ENCODE assay signal across 8 cellular contexts in the genomic region with DNA sequence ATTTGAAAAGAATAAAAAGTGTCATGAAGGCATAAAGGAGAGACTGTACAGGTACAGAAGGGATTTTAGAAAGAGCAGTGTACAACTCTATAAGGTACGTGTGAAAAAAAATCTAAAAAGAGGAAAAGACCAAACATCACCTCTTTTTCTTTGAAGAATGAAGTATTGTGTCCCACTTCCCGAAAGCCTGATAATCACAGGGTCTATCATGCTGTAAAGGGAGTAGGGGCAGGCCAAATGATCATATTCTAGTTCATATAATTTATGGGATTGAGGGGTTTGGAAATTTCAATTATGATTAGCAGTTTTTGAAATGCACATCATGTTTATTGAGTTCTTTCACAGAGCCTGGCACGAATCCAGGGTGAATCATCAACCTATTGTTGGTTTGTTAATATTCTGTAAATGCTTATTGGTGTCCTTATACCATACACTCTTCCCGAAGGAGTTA. TPM values are rescaled to one million over a fixed set of nuclear protein-coding genes. Genes with fewer than 3 reads are reported as not detected.
A peak's percentile ranks its signal among the peaks of the same experiment; 100 is the strongest.
DNase-seq lines count a peak whose midpoint lies in the region; ATAC-seq, FAIRE-seq and TF ChIP-seq lines count a peak whose summit lies in the region.

No MANE protein-coding gene starts in this region.

- H3K27me3 Mint-ChIP-seq in GM23338 (ENCODE audit: insufficient read depth, low read depth, poor library complexity) = peaks cover 4% of the 10 kb centered on the region

- H3K36me3 Mint-ChIP-seq in GM23338 (ENCODE audit: low read depth) = no peaks in the 10 kb centered on the region; the same call in 2 of the 3 replicates

- TF ChIP-seq CTCF in AG09319 (IDR thresholded peaks at IDR 0.05; ENCODE audit: low read depth, low read length) (no peak), GM23338 (conservative IDR thresholded peaks at IDR 0.05; ENCODE audit: low read depth in 2 of 2) (no peak), mucosa of descending colon (IDR thresholded peaks at IDR 0.05) (no peak)

- ATAC-seq in GM23338 (no peak), mucosa of descending colon (no peak), HG03095 (IDR thresholded peaks at IDR 0.05; ENCODE audit: unreplicated experiment) (no peak), GM18873 (IDR thresholded peaks at IDR 0.05; ENCODE audit: low FRiP score, unreplicated experiment) (no peak)

- FAIRE-seq in RCC 7860 (lab: Jason Lieb, UNC) = peak; percentile 57

- no peaks in the 10 kb centered on the region for H3K9me3 ChIP-seq in mucosa of descending colon

- 9% methylated on average over 4 of the region's 4 CpGs for WGBS in urinary bladder

- peak overlapping the region; percentile 87 for H3K27ac Mint-ChIP-seq in GM23338

- H3K4me3 ChIP-seq in GM23338 (peak overlapping the region; percentile 87), mucosa of descending colon (peak overlapping the region; percentile 75), urinary bladder (ENCODE audit: low read depth, low read length) (peak overlapping the region; percentile 68)

- peaks cover 36% of the 10 kb centered on the region for H3K79me2 ChIP-seq in GM23338 (replicated peaks; ENCODE audit: insufficient read depth)

- peak overlapping the region; percentile 83 for H3K4me3 Mint-ChIP-seq in GM23338

- H3K4me1 Mint-ChIP-seq in GM23338 = peaks cover 51% of the 10 kb centered on the region

- H3K9me3 Mint-ChIP-seq in GM23338 = no peaks in the 10 kb centered on the region

- H3K27ac ChIP-seq in GM23338 (ENCODE audit: low read depth) (peak overlapping the region; percentile 95), urinary bladder (ENCODE audit: low read depth) (peak overlapping the region; percentile 96)

- H3K27me3 ChIP-seq in GM23338 (ENCODE audit: insufficient read depth) = no peaks in the 10 kb centered on the region

- H3F3A ChIP-seq in GM23338 (replicated peaks; ENCODE audit: low read depth) = peaks cover 5% of the 10 kb centered on the region

- no peaks in the 10 kb centered on the region for H4K20me1 ChIP-seq in GM23338 (replicated peaks; ENCODE audit: insufficient read depth)

- intact Hi-C loops in mucosa of descending colon (cut with DNase I, micrococcal nuclease) = no loop called here

- peak; percentile 25 for DNase-seq in AG09319 (ENCODE audit: extremely low read depth, low read depth)
- no peak for DNase-seq in GM23338 (ENCODE audit: low spot score)
- no peak for DNase-seq in RCC 7860 (ENCODE audit: low spot score)
- peak; percentile 60 for DNase-seq in dedifferentiated amniotic fluid mesenchymal stem cell (ENCODE audit: extremely low spot score)
- peak in 1 of 3 donors; percentile 59 for DNase-seq in mucosa of descending colon

- H3K36me3 ChIP-seq in GM23338 (ENCODE audit: insufficient read depth) (no peaks in the 10 kb centered on the region), mucosa of descending colon (ENCODE audit: low read depth) (no peaks in the 10 kb centered on the region), urinary bladder (ENCODE audit: insufficient read depth) (no peaks in the 10 kb centered on the region)

- no peaks in the 10 kb centered on the region for H3K9me2 ChIP-seq in GM23338 (ENCODE audit: insufficient read depth)

- H3K4me1 ChIP-seq in GM23338 (ENCODE audit: insufficient read depth) = peaks cover 35% of the 10 kb centered on the region
- H3K4me1 ChIP-seq in mucosa of descending colon (ENCODE audit: low read depth) = peaks cover 18% of the 10 kb centered on the region
- H3K4me1 ChIP-seq in urinary bladder (ENCODE audit: insufficient read depth) = no peaks in the 10 kb centered on the region

- peak overlapping the region; percentile 90 for H3K4me2 ChIP-seq in GM23338

- peak overlapping the region; percentile 95 for H2AFZ ChIP-seq in GM23338

TF ChIP-seq in GM23338, 12 proteins besides CTCF, POLR2A, EP300 and RAD21:
- no peak for TF ChIP-seq POLR2AphosphoS5 (IDR thresholded peaks at IDR 0.05; ENCODE audit: low read depth)
- no peak for TF ChIP-seq JUNB (IDR thresholded peaks at IDR 0.05; ENCODE audit: unreplicated experiment)
- TF ChIP-seq NANOG (IDR thresholded peaks at IDR 0.05; ENCODE audit: borderline replicate concordance) = no peak
- TF ChIP-seq ZNF331 (CRISPR knock-in tag; IDR thresholded peaks at IDR 0.05; ENCODE audit: low read depth) = no peak
- TF ChIP-seq EZH2 (IDR thresholded peaks at IDR 0.05; ENCODE audit: low read depth, unreplicated experiment) = no peak
- TF ChIP-seq STAT1 (IDR thresholded peaks at IDR 0.05; ENCODE audit: unreplicated experiment) = no peak
- TF ChIP-seq, protein P1, sequence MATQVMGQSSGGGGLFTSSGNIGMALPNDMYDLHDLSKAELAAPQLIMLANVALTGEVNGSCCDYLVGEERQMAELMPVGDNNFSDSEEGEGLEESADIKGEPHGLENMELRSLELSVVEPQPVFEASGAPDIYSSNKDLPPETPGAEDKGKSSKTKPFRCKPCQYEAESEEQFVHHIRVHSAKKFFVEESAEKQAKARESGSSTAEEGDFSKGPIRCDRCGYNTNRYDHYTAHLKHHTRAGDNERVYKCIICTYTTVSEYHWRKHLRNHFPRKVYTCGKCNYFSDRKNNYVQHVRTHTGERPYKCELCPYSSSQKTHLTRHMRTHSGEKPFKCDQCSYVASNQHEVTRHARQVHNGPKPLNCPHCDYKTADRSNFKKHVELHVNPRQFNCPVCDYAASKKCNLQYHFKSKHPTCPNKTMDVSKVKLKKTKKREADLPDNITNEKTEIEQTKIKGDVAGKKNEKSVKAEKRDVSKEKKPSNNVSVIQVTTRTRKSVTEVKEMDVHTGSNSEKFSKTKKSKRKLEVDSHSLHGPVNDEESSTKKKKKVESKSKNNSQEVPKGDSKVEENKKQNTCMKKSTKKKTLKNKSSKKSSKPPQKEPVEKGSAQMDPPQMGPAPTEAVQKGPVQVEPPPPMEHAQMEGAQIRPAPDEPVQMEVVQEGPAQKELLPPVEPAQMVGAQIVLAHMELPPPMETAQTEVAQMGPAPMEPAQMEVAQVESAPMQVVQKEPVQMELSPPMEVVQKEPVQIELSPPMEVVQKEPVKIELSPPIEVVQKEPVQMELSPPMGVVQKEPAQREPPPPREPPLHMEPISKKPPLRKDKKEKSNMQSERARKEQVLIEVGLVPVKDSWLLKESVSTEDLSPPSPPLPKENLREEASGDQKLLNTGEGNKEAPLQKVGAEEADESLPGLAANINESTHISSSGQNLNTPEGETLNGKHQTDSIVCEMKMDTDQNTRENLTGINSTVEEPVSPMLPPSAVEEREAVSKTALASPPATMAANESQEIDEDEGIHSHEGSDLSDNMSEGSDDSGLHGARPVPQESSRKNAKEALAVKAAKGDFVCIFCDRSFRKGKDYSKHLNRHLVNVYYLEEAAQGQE (IDR thresholded peaks at IDR 0.05; ENCODE audit: unreplicated experiment) = no peak

RNA-seq across cellular contexts. Expression of a gene that starts 0.9 kb away (rescaled TPM):
- total RNA-seq in GM23338 (2014; rRNA removed; shearing (Covaris generic)) = 157 and 170 TPM in 2 replicates
- polyA plus RNA-seq in GM23338 (2016; fragmentation: Nextera tagmentation; extraction: Ambion mirVana) (148 and 166 TPM in 2 replicates), urinary bladder (69.0 TPM)
- total RNA-seq in mucosa of descending colon (100 to 1,000 TPM in 2 of 3 donors, 10 to 100 TPM in 1; 99.5 to 204 (median 174) TPM), urinary bladder (168 TPM)

Comparison
In these comparisons a context has a peak if more than half of its experiments do, and no peak if none do; other contexts are left out.
1. DNase-seq: peak in AG09319 (single experiment) and dedifferentiated amniotic fluid mesenchymal stem cell (single experiment); none in GM23338 (single experiment) and RCC 7860 (single experiment).
2. Peak in every context shown above with its lines, with median percentiles within 50 percentile points of each other: H3K4me3 ChIP-seq.